ENCODE assay signal across 1 cellular context in the genomic region with DNA sequence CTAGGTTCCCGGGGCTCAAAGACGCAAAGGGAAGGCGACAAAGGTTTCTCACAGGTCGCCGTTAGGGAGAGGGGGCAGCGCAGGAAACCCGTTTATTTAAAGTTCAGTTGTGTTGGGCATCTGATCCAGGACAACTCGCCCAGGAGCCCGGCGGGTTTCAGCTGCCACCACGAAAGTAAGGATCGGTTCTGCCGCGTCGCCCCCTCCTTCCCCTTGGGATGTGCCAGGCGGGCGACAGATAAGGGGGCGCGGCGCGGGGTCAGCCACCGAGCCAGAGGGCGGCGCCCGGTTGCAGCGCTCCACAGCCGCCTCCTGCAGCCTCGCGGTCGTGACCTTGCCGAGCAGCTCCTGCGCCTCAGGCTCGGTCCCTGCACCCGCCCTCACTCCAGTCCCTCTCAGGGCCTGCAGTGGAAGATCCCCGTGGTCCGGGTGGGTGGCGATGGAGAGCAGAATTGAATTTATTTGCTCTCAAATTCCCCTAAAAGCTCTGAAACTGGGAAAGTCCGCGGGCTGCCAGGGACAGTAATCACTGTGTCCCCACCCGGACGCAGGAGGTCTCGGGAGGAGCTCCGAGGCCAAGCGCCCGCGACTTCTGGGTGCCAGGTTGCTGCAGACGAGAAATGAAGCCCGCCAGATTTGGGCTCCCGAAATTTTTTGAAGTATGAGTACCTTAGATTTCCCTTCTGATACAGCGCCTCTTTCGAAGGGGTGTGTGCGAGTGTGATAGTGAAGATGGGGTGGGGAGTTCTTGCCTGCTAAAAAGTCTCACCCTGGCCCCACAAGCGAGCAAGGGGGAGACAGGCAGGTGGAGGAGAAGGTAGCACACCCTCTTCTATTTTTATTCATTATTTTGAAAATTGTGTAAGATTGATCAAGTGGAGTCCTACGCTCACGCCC.
TF ChIP-seq lines count a peak whose summit lies in the region.

No MANE protein-coding gene starts in this region.

TF ChIP-seq in GM23338, 12 proteins besides CTCF, POLR2A, EP300 and RAD21 (continued from another document):
- TF ChIP-seq ZNF462 (CRISPR knock-in tag; IDR thresholded peaks at IDR 0.05) (no peak), EZH2 (IDR thresholded peaks at IDR 0.05; ENCODE audit: low read depth, unreplicated experiment) (peak; percentile 70)
TF ChIP-seq in GM23338: peak in this region for 2.
